1 cellular context compared by ENCODE assay signal in genomic region chr6:45467417-45467816, GRCh38.
A peak's percentile ranks its signal among the peaks of the same experiment; 100 is the strongest.
TF ChIP-seq lines count a peak whose summit lies in the region.

No MANE protein-coding gene starts in this region.

TF ChIP-seq in K562, 482 proteins besides CTCF, POLR2A, EP300 and RAD21:
- TF ChIP-seq MGA (IDR thresholded peaks at IDR 0.05), result peak; percentile 32; the same call in 1 of the 2 replicates
- 0 out of 4 replicates have a peak, but pooled peaks of 1 of the 2 experiments have one; percentile 19 for TF ChIP-seq RCOR1 (IDR thresholded peaks at IDR 0.05; ENCODE audit: borderline replicate concordance in 1 of 2, low read depth in 2 of 2, low read length in 2 of 2)
- 0 out of 2 replicates have a peak, but pooled peaks have one; percentile 15 for TF ChIP-seq FOSL1 (tag; conservative IDR thresholded peaks at IDR 0.05)
- 0 out of 2 replicates have a peak, but pooled peaks have one; percentile 39 for TF ChIP-seq CTBP1 (IDR thresholded peaks at IDR 0.05; ENCODE audit: borderline replicate concordance)
- TF ChIP-seq EGR1 (conservative IDR thresholded peaks at IDR 0.05), result peak; percentile 78
- TF ChIP-seq ZEB2 (IDR thresholded peaks at IDR 0.05), result peak; percentile 73
